9 cellular contexts compared by ENCODE assay signal in genomic region chr16:22198547-22199293, GRCh38. TPM values are rescaled to one million over a fixed set of nuclear protein-coding genes. Genes with fewer than 3 reads are reported as not detected.
DNase-seq lines count a peak whose midpoint lies in the region; ATAC-seq and TF ChIP-seq lines count a peak whose summit lies in the region.
"Had no signal": no experiment of that assay in that cellular context is flagged by ENCODE, and none has a peak within 500 bp of the region (broad histone marks: within the 10 kb centered on the region; RNA-seq: fewer than 3 reads in every experiment).

No MANE protein-coding gene starts in this region.

- H3K9me2 ChIP-seq in HCT116 (ENCODE audit: insufficient read depth), result no peaks in the 10 kb centered on the region

- TF ChIP-seq POLR2A in HCT116 (IDR thresholded peaks at IDR 0.05; ENCODE audit: borderline replicate concordance, extremely low read depth, insufficient read depth, insufficient read length) (no peak), GM18505 (IDR thresholded peaks at IDR 0.05; ENCODE audit: borderline replicate concordance, extremely low read depth, insufficient read depth, insufficient read length) (no peak)

- POLR2A ChIA-PET in HCT116 (lab: Charles Lee), result no interaction called here

- H3K4me1 ChIP-seq in HCT116 (ENCODE audit: control insufficient read depth in 1 of 2, insufficient read depth in 2 of 2, low read length in 2 of 2), result peaks cover 17 to 41% of the 10 kb centered on the region in 2 experiments
- H3K4me1 ChIP-seq in mucosa of rectum (ENCODE audit: control insufficient read depth in 2 of 2, insufficient read depth in 2 of 2, low read length in 2 of 2), result peaks cover 7% of the 10 kb centered on the region in 2 donors
- no peaks in the 10 kb centered on the region for H3K4me1 ChIP-seq in colonic mucosa

- no peaks in the 10 kb centered on the region for H3K79me2 ChIP-seq in HCT116 (ENCODE audit: insufficient read depth, low read length)

- ATAC-seq in HCT116 (peak; percentile 3), GM18505 (IDR thresholded peaks at IDR 0.05; ENCODE audit: unreplicated experiment) (no peak)

- H3K4me3 ChIP-seq in AG09309 (ENCODE audit: control insufficient read depth, low read depth, low read length) (no peak overlapping the region), HCT116 (replicated peaks in 1 of 2; ENCODE audit: low read depth in 1 of 2, low read length in 2 of 2) (0 out of 4 replicates have a peak overlapping the region, but pooled peaks of 1 of the 2 experiments have one; percentile 11), WERI-Rb-1 (ENCODE audit: low read depth, low read length) (no peak overlapping the region), mucosa of rectum (ENCODE audit: low read length in 2 of 2) (no peak overlapping the region), colonic mucosa (no peak overlapping the region)

- DNase-seq in AG09309 (ENCODE audit: low read depth), result no peak
- no peak for DNase-seq in HCT116 (ENCODE audit: low read depth, low spot score)
- DNase-seq in WERI-Rb-1, result peak; percentile 28
- no peak for DNase-seq in colonic mucosa
- no peak for DNase-seq in DMS79 treated with DMSO at 0.1 percent for 48 hours (lab: John Stamatoyannopoulos, UW)
- DNase-seq in NCI-H187 treated with DMSO at 0.1 percent for 48 hours (lab: John Stamatoyannopoulos, UW), result no peak

- H2AFZ ChIP-seq in HCT116 (ENCODE audit: low read depth, low read length, poor library complexity, severe bottlenecking), result no peak overlapping the region

- H3K9me3 ChIP-seq in HCT116 (ENCODE audit: control insufficient read depth in 1 of 2, insufficient read depth in 1 of 2, low read depth in 1 of 2, low read length in 2 of 2) (no peaks in the 10 kb centered on the region), WERI-Rb-1 (ENCODE audit: severe bottlenecking) (no peaks in the 10 kb centered on the region), mucosa of rectum (ENCODE audit: control insufficient read depth in 2 of 2, low read length in 2 of 2) (no peaks in the 10 kb centered on the region), colonic mucosa (no peaks in the 10 kb centered on the region)

- peak overlapping the region; percentile 59 for H3K4me2 ChIP-seq in HCT116 (ENCODE audit: low read length)

- no TSS peak for BruUV-seq in HCT116 (replicated peaks; lab: Mats Ljungman, UMichigan)

- RAD21 ChIA-PET in HCT116 (lab: Charles Lee; ENCODE audit: low non-redundant PET in 1 of 2, low total read pairs in 2 of 2, uncharacterized antibody in 2 of 2, unreplicated experiment in 2 of 2), result no interaction called here

- intact Hi-C loops in HCT116 (cut with micrococcal nuclease), result no loop called here
- intact Hi-C loops in colonic mucosa (cut with DNase I), result no loop called here

- peak overlapping the region; percentile 26 for H3K27ac ChIP-seq in HCT116 (ENCODE audit: low read depth, low read length)
- peak overlapping the region; percentile 23 for H3K27ac ChIP-seq in WERI-Rb-1
- peak overlapping the region; percentile 6 to 68 for H3K27ac ChIP-seq in mucosa of rectum (ENCODE audit: low read depth in 2 of 2, low read length in 2 of 2)
- no peak overlapping the region for H3K27ac ChIP-seq in colonic mucosa

- CTCF ChIA-PET in HCT116 (lab: Charles Lee), result interaction anchor here (0.8 to 1.6 kb wide), 2 partner anchors 10 to 102 kb away, joined by 3 to 5 read pairs; no protein-coding TSS in a partner anchor

- H4K20me1 ChIP-seq in HCT116 (ENCODE audit: insufficient read depth), result no peaks in the 10 kb centered on the region

- TF ChIP-seq CTCF in AG09309 (IDR thresholded peaks at IDR 0.05; ENCODE audit: control insufficient read depth, insufficient read depth, low read depth, low read length, missing control alignments) (peak; percentile 20), HCT116 (IDR thresholded peaks at IDR 0.05 in 2 of 3, conservative IDR thresholded peaks at IDR 0.05 in 1 of 3; ENCODE audit: borderline replicate concordance in 1 of 3, insufficient read depth in 1 of 3, low read depth in 2 of 3, low read length in 2 of 3) (no peak), WERI-Rb-1 (IDR thresholded peaks at IDR 0.05; ENCODE audit: low read depth, low read length) (peak; percentile 38; the same call in 1 of the 2 replicates), colonic mucosa (IDR thresholded peaks at IDR 0.05) (no peak)

- TF ChIP-seq RAD21 in HCT116 (IDR thresholded peaks at IDR 0.05; ENCODE audit: low read depth), result no peak

- H3K27me3 ChIP-seq in HCT116 (ENCODE audit: insufficient read depth, low read length), result no peaks in the 10 kb centered on the region
- no peaks in the 10 kb centered on the region for H3K27me3 ChIP-seq in WERI-Rb-1 (ENCODE audit: insufficient read depth, low read depth, severe bottlenecking)
- H3K27me3 ChIP-seq in mucosa of rectum (ENCODE audit: control insufficient read depth in 2 of 2, insufficient read depth in 2 of 2, low read length in 2 of 2), result no peaks in the 10 kb centered on the region
- no peaks in the 10 kb centered on the region for H3K27me3 ChIP-seq in colonic mucosa

- H3K36me3 ChIP-seq in HCT116 (ENCODE audit: control insufficient read depth in 1 of 2, insufficient read depth in 2 of 2, low read length in 2 of 2) (no peaks in the 10 kb centered on the region), WERI-Rb-1 (no peaks in the 10 kb centered on the region), mucosa of rectum (ENCODE audit: control insufficient read depth in 2 of 2, insufficient read depth in 2 of 2, low read length in 2 of 2) (no peaks in the 10 kb centered on the region), colonic mucosa (no peaks in the 10 kb centered on the region)

- H3K9ac ChIP-seq in HCT116 (ENCODE audit: low read length), result peak overlapping the region; percentile 51
- no peak overlapping the region for H3K9ac ChIP-seq in mucosa of rectum (ENCODE audit: low read depth in 1 of 2, low read length in 2 of 2)
- no peak overlapping the region for H3K9ac ChIP-seq in colonic mucosa (ENCODE audit: low read depth in 2 of 2, low read length in 2 of 2)

TF ChIP-seq in HCT116, 20 proteins besides CTCF, POLR2A, EP300 and RAD21:
- TF ChIP-seq EZH2 (IDR thresholded peaks at IDR 0.05) (no peak), YY1 (IDR thresholded peaks at IDR 0.05; ENCODE audit: extremely low read depth, insufficient replicate concordance, low read depth, low read length) (peak; percentile 10), SIN3A (IDR thresholded peaks at IDR 0.05; ENCODE audit: low read depth) (no peak)

RNA-seq across cellular contexts. Expression of gene EEF2K, which starts 7.4 kb away (rescaled TPM):
- total RNA-seq in HCT116 (2021; ENCODE audit: unreplicated experiment) (31.0 TPM), colonic mucosa (10 to 100 TPM; 25.8 to 53.4 TPM)
- 11.8 and 13.3 TPM in 2 replicates for polyA plus RNA-seq in HCT116 (2012)

RNA-seq across cellular contexts. Expression of gene SDR42E2, which starts 36.4 kb away (rescaled TPM):
- total RNA-seq in HCT116 (2021; ENCODE audit: unreplicated experiment) (0.27 TPM), colonic mucosa (not detected)
- 0.06 and 0.10 TPM in 2 replicates for polyA plus RNA-seq in HCT116 (2012)
- total RNA-seq: Daoy had no signal

Comparison
In these comparisons a context has a peak if more than half of its experiments do, and no peak if none do; other contexts are left out.
1. CTCF ChIP-seq: peak in AG09309 (single experiment) and WERI-Rb-1 (single experiment); none in HCT116 (0 of 3) and colonic mucosa (single experiment).